Comparison of ENCODE assay signal across 15 cellular contexts in genomic region chr13:43390582-43390981, GRCh38.
A peak's percentile ranks its signal among the peaks of the same experiment; 100 is the strongest.
DNase-seq lines count a peak whose midpoint lies in the region; ATAC-seq lines count a peak whose summit lies in the region.
"Had no signal": no experiment of that assay in that cellular context is flagged by ENCODE, and none has a peak within 500 bp of the region (broad histone marks: within the 10 kb centered on the region; RNA-seq: fewer than 3 reads in every experiment).

No MANE protein-coding gene starts in this region.

- H3K27me3 Mint-ChIP-seq in activated T-helper 17 cell treated with anti-CD3 and anti-CD28 coated beads, Interleukin-2, amount 50 U/mL, for 72 hours, result peaks cover 9% of the 10 kb centered on the region
- H3K27me3 Mint-ChIP-seq in activated naive CD8-positive, alpha-beta T cell treated with anti-CD3 and anti-CD28 coated beads, Interleukin-2, amount 50 U/mL, for 24 hours, result no peaks in the 10 kb centered on the region

- no peak overlapping the region for H3K4me3 Mint-ChIP-seq in activated T-helper 17 cell treated with anti-CD3 and anti-CD28 coated beads, Interleukin-2, amount 50 U/mL, for 72 hours
- no peak overlapping the region for H3K4me3 Mint-ChIP-seq in activated naive CD8-positive, alpha-beta T cell treated with anti-CD3 and anti-CD28 coated beads, Interleukin-2, amount 50 U/mL, for 24 hours
- H3K4me3 Mint-ChIP-seq: memory B cell, T-helper 17 cell had no signal

- H3K36me3 Mint-ChIP-seq in activated T-helper 17 cell treated with anti-CD3 and anti-CD28 coated beads, Interleukin-2, amount 50 U/mL, for 72 hours (ENCODE audit: low read depth), result no peaks in the 10 kb centered on the region
- H3K36me3 Mint-ChIP-seq in activated naive CD8-positive, alpha-beta T cell treated with anti-CD3 and anti-CD28 coated beads, Interleukin-2, amount 50 U/mL, for 24 hours (ENCODE audit: low read depth), result no peaks in the 10 kb centered on the region
- H3K36me3 Mint-ChIP-seq: memory B cell had no signal

- H3K4me1 Mint-ChIP-seq in activated T-helper 17 cell treated with anti-CD3 and anti-CD28 coated beads, Interleukin-2, amount 50 U/mL, for 72 hours, result no peaks in the 10 kb centered on the region
- no peaks in the 10 kb centered on the region for H3K4me1 Mint-ChIP-seq in activated naive CD8-positive, alpha-beta T cell treated with anti-CD3 and anti-CD28 coated beads, Interleukin-2, amount 50 U/mL, for 24 hours
- H3K4me1 Mint-ChIP-seq: memory B cell, T-helper 17 cell had no signal

- no peaks in the 10 kb centered on the region for H3K9me3 Mint-ChIP-seq in activated T-helper 17 cell treated with anti-CD3 and anti-CD28 coated beads, Interleukin-2, amount 50 U/mL, for 72 hours
- H3K9me3 Mint-ChIP-seq in activated naive CD8-positive, alpha-beta T cell treated with anti-CD3 and anti-CD28 coated beads, Interleukin-2, amount 50 U/mL, for 24 hours, result no peaks in the 10 kb centered on the region
- H3K9me3 Mint-ChIP-seq: memory B cell had no signal

- DNase-seq in activated naive CD8-positive, alpha-beta T cell treated with anti-CD3 and anti-CD28 coated beads, Interleukin-2, amount 50 U/mL, for 24 hours, result no peak
- DNase-seq in hippocampal formation (lab: John Stamatoyannopoulos, UW) (no peak), KG1 (lab: John Stamatoyannopoulos, UW) (no peak)
- DNase-seq in activated naive CD4-positive, alpha-beta T cell (lab: John Stamatoyannopoulos, UW), result no peak
- DNase-seq: activated gamma-delta T cell; brain microvascular endothelial cell; C1 segment of cervical spinal cord; effector CD8-positive, alpha-beta T cell; EL; T-helper 17 cell had no signal

- ATAC-seq in GM18909 (IDR thresholded peaks at IDR 0.05; ENCODE audit: poor library complexity, unreplicated experiment) (peak; percentile 44), GM21723 (IDR thresholded peaks at IDR 0.05; ENCODE audit: unreplicated experiment) (peak; percentile 83), HG03108 (IDR thresholded peaks at IDR 0.05; ENCODE audit: unreplicated experiment) (peak; percentile 41)
- ATAC-seq in activated T-helper 17 cell treated with anti-CD3 and anti-CD28 coated beads, Interleukin-2, amount 50 U/mL, for 72 hours (replicated peaks), result peak; percentile 34
- ATAC-seq in activated naive CD8-positive, alpha-beta T cell treated with anti-CD3 and anti-CD28 coated beads, Interleukin-2, amount 50 U/mL, for 24 hours, result no peak
- ATAC-seq: T-helper 17 cell had no signal

- H3K27ac Mint-ChIP-seq in activated T-helper 17 cell treated with anti-CD3 and anti-CD28 coated beads, Interleukin-2, amount 50 U/mL, for 72 hours, result no peak overlapping the region
- no peak overlapping the region for H3K27ac Mint-ChIP-seq in activated naive CD8-positive, alpha-beta T cell treated with anti-CD3 and anti-CD28 coated beads, Interleukin-2, amount 50 U/mL, for 24 hours
- H3K27ac Mint-ChIP-seq: memory B cell, T-helper 17 cell had no signal
